ENCODE assay signal across 20 cellular contexts in the genomic region with DNA sequence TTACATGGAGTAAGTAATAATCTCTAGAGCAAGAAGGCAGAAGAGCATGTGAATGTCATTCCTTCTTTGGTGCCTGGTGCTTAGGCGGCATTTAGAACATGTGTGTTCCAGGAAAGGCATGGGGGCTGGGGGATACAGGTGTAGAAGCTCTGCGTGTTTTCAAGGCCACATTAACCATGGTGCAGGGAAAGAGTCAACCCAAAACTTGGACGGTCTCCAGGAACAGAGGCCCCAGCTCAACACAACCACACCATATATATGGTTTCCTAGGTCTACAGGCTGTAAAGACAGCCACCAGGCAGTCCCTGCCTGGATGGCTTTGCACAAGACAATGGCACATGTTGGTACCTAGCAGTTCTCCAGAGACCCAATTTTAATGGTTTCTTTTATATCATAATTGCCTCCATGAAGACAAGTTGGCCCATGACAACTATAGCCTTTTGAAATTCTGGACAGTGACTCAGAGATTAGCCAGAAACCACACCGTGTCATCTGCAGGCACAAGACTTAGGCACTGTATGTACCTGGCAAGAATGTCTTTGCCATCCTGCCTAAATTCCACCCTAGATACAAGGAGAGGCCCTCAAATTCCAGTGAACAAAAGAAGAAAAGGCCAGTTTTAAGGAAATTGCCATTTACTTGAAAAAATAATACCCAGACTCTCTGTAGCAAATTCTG.
"Had no signal": no experiment of that assay in that cellular context is flagged by ENCODE, and none has a peak within 500 bp of the region (broad histone marks: within the 10 kb centered on the region; RNA-seq: fewer than 3 reads in every experiment).

No MANE protein-coding gene starts in this region.

- H3K4me3 ChIP-seq: dorsolateral prefrontal cortex, lung, sigmoid colon, spleen, suprapubic skin, vagina had no signal

- H3K4me3 Mint-ChIP-seq: activated CD8-positive, alpha-beta T cell treated with anti-CD3 and anti-CD28 coated beads, Interleukin-2, amount 10 ng/mL, durations not matched to agents 7 days and 5 days; activated naive CD8-positive, alpha-beta T cell; activated T-cell treated with anti-CD3 and anti-CD28 coated beads, Interleukin-2, amount 50 U/mL, for 4 hours; nephron progenitor cell; stimulated activated naive CD8-positive, alpha-beta T cell treated with anti-CD3 and anti-CD28 coated beads, Interleukin-15, Interleukin-2, amounts not matched to agents 100 ng/mL and 50 ng/mL, for 24 hours; T-helper 1 cell treated with Interleukin-12 subunit alpha and Interleukin-12 subunit beta and Interleukin-4 antibody, amounts not matched to agents 30 μg/mL and 1 μg/mL, for 36 hours had no signal

- ATAC-seq: activated CD8-positive, alpha-beta T cell treated with anti-CD3 and anti-CD28 coated beads, Interleukin-2, amount 10 ng/mL, durations not matched to agents 7 days and 5 days; activated T-cell treated with anti-CD3 and anti-CD28 coated beads, Interleukin-2, amount 50 U/mL, for 4 hours; foreskin keratinocyte had no signal

- H3K9me3 Mint-ChIP-seq: activated T-cell treated with anti-CD3 and anti-CD28 coated beads, Interleukin-2, amount 50 U/mL, for 4 hours; nephron progenitor cell; T-helper 1 cell treated with Interleukin-12 subunit alpha and Interleukin-12 subunit beta and Interleukin-4 antibody, amounts not matched to agents 30 μg/mL and 1 μg/mL, for 36 hours had no signal

- H3K27ac Mint-ChIP-seq: activated CD8-positive, alpha-beta T cell treated with anti-CD3 and anti-CD28 coated beads, Interleukin-2, amount 10 ng/mL, durations not matched to agents 7 days and 5 days; activated naive CD8-positive, alpha-beta T cell; nephron progenitor cell; stimulated activated naive CD8-positive, alpha-beta T cell treated with anti-CD3 and anti-CD28 coated beads, Interleukin-15, Interleukin-2, amounts not matched to agents 100 ng/mL and 50 ng/mL, for 24 hours; T-helper 1 cell treated with Interleukin-12 subunit alpha and Interleukin-12 subunit beta and Interleukin-4 antibody, amounts not matched to agents 30 μg/mL and 1 μg/mL, for 36 hours had no signal

- H3K36me3 Mint-ChIP-seq: activated naive CD8-positive, alpha-beta T cell had no signal

- DNase-seq: activated CD8-positive, alpha-beta T cell treated with anti-CD3 and anti-CD28 coated beads, Interleukin-2, amount 10 ng/mL, durations not matched to agents 7 days and 5 days; activated gamma-delta T cell; activated T-cell treated with anti-CD3 and anti-CD28 coated beads, Interleukin-2, amount 50 U/mL, for 4 hours; amniotic stem cell; glutamatergic neuron; midbrain; nephron progenitor cell; sigmoid colon; spleen; stimulated activated CD4-positive, alpha-beta T cell treated with anti-CD3 and anti-CD28 coated beads, Interleukin-2, amount 100 ng/mL, for 24 hours; trophoblast cell; WERI-Rb-1 had no signal

- H3K27me3 Mint-ChIP-seq: activated naive CD8-positive, alpha-beta T cell; stimulated activated naive CD8-positive, alpha-beta T cell treated with anti-CD3 and anti-CD28 coated beads, Interleukin-15, Interleukin-2, amounts not matched to agents 100 ng/mL and 50 ng/mL, for 24 hours had no signal
